Comparison of ENCODE assay signal across 8 cellular contexts in genomic region chr2:173402405-173402974, GRCh38.
DNase-seq lines count a peak whose midpoint lies in the region; ATAC-seq and TF ChIP-seq lines count a peak whose summit lies in the region.

No MANE protein-coding gene starts in this region.

- H3K36me3 ChIP-seq in ACC112 (ENCODE audit: insufficient read depth, low read length): no peaks in the 10 kb centered on the region

- peaks cover 42% of the 10 kb centered on the region for H3K27me3 ChIP-seq in ACC112 (ENCODE audit: insufficient read depth, low read length)

- peak; percentile 70 for ATAC-seq in GM18909 (IDR thresholded peaks at IDR 0.05; ENCODE audit: poor library complexity, unreplicated experiment)

- TF ChIP-seq RAD21 in Ishikawa (IDR thresholded peaks at IDR 0.05; ENCODE audit: low read depth): peak; percentile 98

- peak overlapping the region; percentile 72 to 76 (median 73) for H3K4me3 Mint-ChIP-seq in nephron

- no peaks in the 10 kb centered on the region for H3K79me2 ChIP-seq in ACC112 (ENCODE audit: control insufficient read depth, insufficient read depth, low read length, unreplicated experiment)

- no peak overlapping the region for H3K27ac ChIP-seq in ACC112 (ENCODE audit: low read depth, low read length)

- no peaks in the 10 kb centered on the region for H3K36me3 Mint-ChIP-seq in nephron (ENCODE audit: low read depth)

- peaks cover 4% of the 10 kb centered on the region for H3K4me1 ChIP-seq in ACC112 (ENCODE audit: control insufficient read depth, insufficient read depth, low read length, unreplicated experiment)

- peaks cover 27% of the 10 kb centered on the region for H3K4me1 Mint-ChIP-seq in nephron

- peak; percentile 70 for DNase-seq in OCI-M2 (lab: John Stamatoyannopoulos, UW; ENCODE audit: unreplicated experiment)
- peak; percentile 66 for DNase-seq in activated T-cell treated with anti-CD3 and anti-CD28 coated beads, Interleukin-2, amount 50 U/mL, for 1 hour
- peak; percentile 82 for DNase-seq in fibroblast of mammary gland (ENCODE audit: low read depth)
- peak; percentile 33 to 77 (median 52) for DNase-seq in stimulated activated naive CD4-positive, alpha-beta T cell (lab: John Stamatoyannopoulos, UW)

- H3K27me3 Mint-ChIP-seq in nephron (ENCODE audit: low read depth): peaks cover 34% of the 10 kb centered on the region

- TF ChIP-seq CTCF in fibroblast of mammary gland (conservative IDR thresholded peaks at IDR 0.05; ENCODE audit: control insufficient read depth, insufficient read depth, low read depth, low read length): peak; percentile 94
- TF ChIP-seq CTCF in nephron (IDR thresholded peaks at IDR 0.05; ENCODE audit: unreplicated experiment in 3 of 3): peak; percentile 86 to 95 (median 90)

- TF ChIP-seq EP300 in Ishikawa (IDR thresholded peaks at IDR 0.05; ENCODE audit: borderline replicate concordance): no peak

- H3K4me3 ChIP-seq in ACC112 (ENCODE audit: low read depth, low read length) (peak overlapping the region; percentile 70), fibroblast of mammary gland (ENCODE audit: control insufficient read depth, low read depth, low read length) (no peak overlapping the region)

- no peak overlapping the region for H2AFZ ChIP-seq in ACC112 (ENCODE audit: low read length, unreplicated experiment)

- H3K9me3 Mint-ChIP-seq in nephron: no peaks in the 10 kb centered on the region

- H3K27ac Mint-ChIP-seq in nephron: peak overlapping the region; percentile 33 to 81 (median 58)

TF ChIP-seq in Ishikawa, 13 proteins besides CTCF, POLR2A, EP300 and RAD21:
- TF ChIP-seq MAX (IDR thresholded peaks at IDR 0.05) (no peak), ZBTB7A (IDR thresholded peaks at IDR 0.05; ENCODE audit: low read depth) (no peak), FOXM1 (IDR thresholded peaks at IDR 0.05; ENCODE audit: borderline replicate concordance, low read depth) (no peak), NFIC (IDR thresholded peaks at IDR 0.05) (no peak), YY1 (IDR thresholded peaks at IDR 0.05; ENCODE audit: low read depth) (no peak), REST (IDR thresholded peaks at IDR 0.05; ENCODE audit: low read depth) (no peak), EGR1 (IDR thresholded peaks at IDR 0.05) (no peak), TAF1 (IDR thresholded peaks at IDR 0.05; ENCODE audit: low read depth) (no peak), CEBPB (IDR thresholded peaks at IDR 0.05) (no peak), TEAD4 (IDR thresholded peaks at IDR 0.05) (0 out of 2 replicates have a peak, but pooled peaks have one; percentile 23), TCF12 (IDR thresholded peaks at IDR 0.05; ENCODE audit: low read depth) (0 out of 2 replicates have a peak, but pooled peaks have one; percentile 35), USF1 (IDR thresholded peaks at IDR 0.05) (no peak), CREB1 (IDR thresholded peaks at IDR 0.05; ENCODE audit: low read depth) (no peak)
